15 cellular contexts compared by ENCODE assay signal in the genomic region with DNA sequence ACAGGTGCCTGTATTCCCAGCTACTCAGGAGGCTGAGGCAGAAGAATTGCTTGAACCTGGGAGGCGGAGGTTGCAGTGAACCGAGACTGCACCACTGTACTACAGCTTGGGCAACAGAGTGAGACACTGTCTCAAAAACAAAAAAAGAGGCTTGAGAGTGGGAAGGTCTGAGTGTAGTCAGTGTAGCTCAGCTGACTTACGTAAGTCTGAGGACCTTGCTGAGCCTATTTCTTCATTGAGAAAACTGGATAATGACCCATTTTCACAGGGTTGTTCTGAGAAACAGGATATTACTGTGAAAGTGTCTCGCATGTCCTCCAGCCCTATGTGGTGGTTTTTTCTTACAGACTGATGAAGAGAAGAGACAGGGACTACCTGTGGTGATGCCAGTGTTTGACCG.
DNase-seq lines count a peak whose midpoint lies in the region; ATAC-seq, FAIRE-seq and TF ChIP-seq lines count a peak whose summit lies in the region.
"Had no signal": no experiment of that assay in that cellular context is flagged by ENCODE, and none has a peak within 500 bp of the region (broad histone marks: within the 10 kb centered on the region; RNA-seq: fewer than 3 reads in every experiment).

No MANE protein-coding gene starts in this region.

- no peak overlapping the region for H3K4me2 ChIP-seq in HepG2 (ENCODE audit: low read depth, low read length)

- H3K36me3 Mint-ChIP-seq in activated naive CD8-positive, alpha-beta T cell treated with anti-CD3 and anti-CD28 coated beads for 36 hours = peaks cover 13% of the 10 kb centered on the region

- DNase-seq in HepG2 (ENCODE audit: low spot score) (no peak), right lobe of liver (no peak), iris pigment epithelial cell (ENCODE audit: low read depth) (peak; percentile 21), thoracic aorta (ENCODE audit: low spot score) (no peak), GDM1 (lab: John Stamatoyannopoulos, UW) (no peak), left colon (no peak), WERI-Rb-1 (no peak)
- no peak for DNase-seq in activated naive CD8-positive, alpha-beta T cell treated with anti-CD3 and anti-CD28 coated beads for 36 hours
- DNase-seq: KBM-7, NCI-H1436 treated with DMSO at 0.1 percent for 48 hours, NCI-H2081, NCI-H748 treated with DMSO at 0.1 percent for 48 hours had no signal

- intact Hi-C loops in HepG2 (cut with micrococcal nuclease; ENCODE audit: unreplicated experiment) (no loop called here), right lobe of liver (cut with DNase I) (no loop called here), left colon (cut with DNase I, micrococcal nuclease) (no loop called here)

- H3K79me2 ChIP-seq in HepG2 (ENCODE audit: insufficient read depth, low read length) = no peaks in the 10 kb centered on the region

- H3K4me3 ChIP-seq in HepG2 (replicated peaks in 1 of 3; ENCODE audit: insufficient read depth in 1 of 3, low read depth in 2 of 3, low read length in 3 of 3) = no peak overlapping the region
- no peak overlapping the region for H3K4me3 ChIP-seq in right lobe of liver
- no peak overlapping the region for H3K4me3 ChIP-seq in thoracic aorta
- no peak overlapping the region for H3K4me3 ChIP-seq in WERI-Rb-1 (ENCODE audit: low read depth, low read length)

- no peak overlapping the region for H3K9ac ChIP-seq in HepG2 (ENCODE audit: insufficient read depth, low read depth, low read length)

- BruUV-seq in HepG2 (replicated peaks; lab: Mats Ljungman, UMichigan) = no TSS peak

- peaks cover 2% of the 10 kb centered on the region for H3K4me1 Mint-ChIP-seq in activated naive CD8-positive, alpha-beta T cell treated with anti-CD3 and anti-CD28 coated beads for 36 hours

- no peak for FAIRE-seq in HepG2 (lab: Jason Lieb, UNC)
- FAIRE-seq: A204.1, GM12892, H1 had no signal

- CTCF ChIA-PET in HepG2 (lab: Yijun Ruan, JAX; ENCODE audit: low intra/inter-chr PET ratio, low total read pairs) = no interaction called here

- POLR2A ChIA-PET in HepG2 (lab: Yijun Ruan, JAX) = no interaction called here

- H2AFZ ChIP-seq in HepG2 (ENCODE audit: low read length) = no peak overlapping the region

- no peaks in the 10 kb centered on the region for H3K27me3 ChIP-seq in HepG2 (ENCODE audit: control insufficient read depth in 1 of 2, insufficient read depth in 2 of 2, low read length in 2 of 2)
- no peaks in the 10 kb centered on the region for H3K27me3 ChIP-seq in right lobe of liver
- H3K27me3 ChIP-seq in thoracic aorta (replicated peaks; ENCODE audit: insufficient read depth) = no peaks in the 10 kb centered on the region
- no peaks in the 10 kb centered on the region for H3K27me3 ChIP-seq in WERI-Rb-1 (ENCODE audit: insufficient read depth, low read depth, severe bottlenecking)

- no peaks in the 10 kb centered on the region for H4K20me1 ChIP-seq in HepG2 (ENCODE audit: insufficient read depth, low read length)

- no peaks in the 10 kb centered on the region for H3K9me3 Mint-ChIP-seq in activated naive CD8-positive, alpha-beta T cell treated with anti-CD3 and anti-CD28 coated beads for 36 hours

- no peak for TF ChIP-seq EP300 in HepG2 (IDR thresholded peaks at IDR 0.05; ENCODE audit: low read depth in 2 of 2, low read length in 2 of 2)
- TF ChIP-seq EP300 in HepG2 (CRISPR knock-in tag; IDR thresholded peaks at IDR 0.05; ENCODE audit: borderline replicate concordance) = no peak

- 97% methylated on average over 5 of the region's 5 CpGs for WGBS in HepG2 (ENCODE audit: low lambda C conversion rate)
- 93% methylated on average over 4 of the region's 5 CpGs for WGBS in right lobe of liver (ENCODE audit: insufficient coverage, low coverage, low lambda C conversion rate, missing lambda C conversion rate)

- H3K27ac Mint-ChIP-seq in activated naive CD8-positive, alpha-beta T cell treated with anti-CD3 and anti-CD28 coated beads for 36 hours = no peak overlapping the region

- TF ChIP-seq POLR2A in HepG2 (IDR thresholded peaks at IDR 0.05; ENCODE audit: insufficient read depth in 1 of 2, low read depth in 2 of 2, low read length in 2 of 2) (no peak), right lobe of liver (IDR thresholded peaks at IDR 0.05) (no peak)

- no peak overlapping the region for H3K4me3 Mint-ChIP-seq in activated naive CD8-positive, alpha-beta T cell treated with anti-CD3 and anti-CD28 coated beads for 36 hours

- H3K36me3 ChIP-seq in HepG2 (replicated peaks in 1 of 2; ENCODE audit: control insufficient read depth in 1 of 2, insufficient read depth in 2 of 2, low read length in 2 of 2) = no peaks in the 10 kb centered on the region
- H3K36me3 ChIP-seq in right lobe of liver = no peaks in the 10 kb centered on the region
- no peaks in the 10 kb centered on the region for H3K36me3 ChIP-seq in thoracic aorta
- no peaks in the 10 kb centered on the region; the same call in 1 of the 2 replicates for H3K36me3 ChIP-seq in WERI-Rb-1

- in situ Hi-C loops in HepG2 (cut with HindIII; ENCODE audit: extremely low pct_ligation_motif_present, low pct_unique_long_range_greater_than_20kb) = no loop called here

- no peak for TF ChIP-seq RAD21 in HepG2 (CRISPR knock-in tag; IDR thresholded peaks at IDR 0.05)

- ATAC-seq in HepG2 (no peak), right lobe of liver (no peak), thoracic aorta (ENCODE audit: insufficient number of reproducible peaks, low FRiP score, low read depth) (no peak), left colon (no peak)

- TF ChIP-seq CTCF in HepG2 (CRISPR knock-in tag; IDR thresholded peaks at IDR 0.05) (no peak), right lobe of liver (IDR thresholded peaks at IDR 0.05) (no peak), thoracic aorta (IDR thresholded peaks at IDR 0.05) (no peak), WERI-Rb-1 (IDR thresholded peaks at IDR 0.05; ENCODE audit: low read depth, low read length) (no peak)

- H3K27me3 Mint-ChIP-seq in activated naive CD8-positive, alpha-beta T cell treated with anti-CD3 and anti-CD28 coated beads for 36 hours = no peaks in the 10 kb centered on the region

- H3K27ac ChIP-seq in HepG2 (ENCODE audit: extremely low read length, insufficient read depth, low read length) (peak overlapping the region; percentile 35), right lobe of liver (no peak overlapping the region), thoracic aorta (peak overlapping the region; percentile 73 to 94), WERI-Rb-1 (no peak overlapping the region)

- H3K4me1 ChIP-seq in HepG2 (ENCODE audit: insufficient read depth, low read length) = peaks cover 18% of the 10 kb centered on the region
- H3K4me1 ChIP-seq in right lobe of liver = peaks cover 0 to 11% (median 6%) of the 10 kb centered on the region in 4 donors
- peaks cover 21 to 72% of the 10 kb centered on the region in 2 donors for H3K4me1 ChIP-seq in thoracic aorta (ENCODE audit: control insufficient read depth in 1 of 2, low read depth in 2 of 2)

- H3K9me3 ChIP-seq in HepG2 (ENCODE audit: low read length) (no peaks in the 10 kb centered on the region), right lobe of liver (no peaks in the 10 kb centered on the region), thoracic aorta (no peaks in the 10 kb centered on the region), WERI-Rb-1 (ENCODE audit: severe bottlenecking) (no peaks in the 10 kb centered on the region)

TF ChIP-seq in HepG2, 621 proteins besides CTCF, POLR2A, EP300 and RAD21:
- TF ChIP-seq PAX8 (CRISPR knock-in tag; IDR thresholded peaks at IDR 0.05; ENCODE audit: borderline replicate concordance) (no peak), CBFB (CRISPR knock-in tag; IDR thresholded peaks at IDR 0.05) (no peak), ATF7-NPFF (CRISPR knock-in tag; IDR thresholded peaks at IDR 0.05; ENCODE audit: low read depth) (no peak), ZNF432 (CRISPR knock-in tag; IDR thresholded peaks at IDR 0.05; ENCODE audit: borderline replicate concordance) (no peak), CREM (IDR thresholded peaks at IDR 0.05) (no peak), CREM (CRISPR knock-in tag; IDR thresholded peaks at IDR 0.05) (no peak), ZNF781 (CRISPR knock-in tag; IDR thresholded peaks at IDR 0.05; ENCODE audit: borderline replicate concordance, not compliant biosample characterization) (no peak)

Comparison
In these comparisons a context has a peak if more than half of its experiments do, and no peak if none do; other contexts are left out.
1. H3K27ac ChIP-seq: peak in HepG2 (single experiment) and thoracic aorta (2 of 2); none in right lobe of liver (0 of 3) and WERI-Rb-1 (single experiment).